In the genomic region with DNA sequence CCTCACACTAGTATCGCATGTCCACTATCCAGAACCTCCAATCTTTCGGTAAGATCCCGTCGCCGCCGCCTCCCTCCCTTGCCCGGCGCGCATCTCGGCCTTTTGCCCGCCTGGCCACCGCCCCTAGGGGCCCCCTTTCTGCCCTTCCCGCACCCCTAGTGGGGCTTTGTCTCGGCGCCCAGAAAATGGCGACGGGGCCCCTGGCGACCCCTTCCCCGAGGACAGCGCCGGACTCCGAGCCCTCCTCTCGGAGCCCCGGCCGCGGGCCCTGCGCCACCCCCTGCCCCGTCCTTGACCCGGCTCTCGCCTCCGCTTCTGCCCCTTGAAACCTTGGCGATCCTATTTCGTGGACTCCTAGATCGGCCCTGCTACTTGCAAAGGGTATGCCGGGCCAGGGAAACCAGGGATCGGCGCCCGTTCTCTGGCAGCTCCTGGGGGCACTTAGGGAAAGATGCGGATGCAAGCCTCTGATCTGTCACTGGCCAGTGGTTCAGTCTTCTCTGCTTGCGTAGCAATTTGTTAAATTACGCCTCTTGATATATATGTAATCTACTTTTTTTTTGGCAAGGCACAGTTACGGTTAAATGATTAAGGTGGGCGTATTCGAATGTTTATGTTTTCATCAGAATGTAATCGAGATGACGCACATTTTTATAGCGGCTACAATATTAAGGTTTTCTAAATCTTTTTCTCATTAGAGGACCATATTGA, we compare ENCODE assay signal across 1 cellular context.
TF ChIP-seq lines count a peak whose summit lies in the region.

No MANE protein-coding gene starts in this region.

TF ChIP-seq in IMR-90, 13 proteins besides CTCF, POLR2A, EP300 and RAD21:
- TF ChIP-seq MXI1 (IDR thresholded peaks at IDR 0.05; ENCODE audit: borderline replicate concordance, low read depth, low read length), result no peak
- TF ChIP-seq FOS (IDR thresholded peaks at IDR 0.05; ENCODE audit: low read depth, low read length), result no peak
- no peak for TF ChIP-seq BHLHE40 (IDR thresholded peaks at IDR 0.05; ENCODE audit: low read depth, low read length)
- TF ChIP-seq, protein P1, sequence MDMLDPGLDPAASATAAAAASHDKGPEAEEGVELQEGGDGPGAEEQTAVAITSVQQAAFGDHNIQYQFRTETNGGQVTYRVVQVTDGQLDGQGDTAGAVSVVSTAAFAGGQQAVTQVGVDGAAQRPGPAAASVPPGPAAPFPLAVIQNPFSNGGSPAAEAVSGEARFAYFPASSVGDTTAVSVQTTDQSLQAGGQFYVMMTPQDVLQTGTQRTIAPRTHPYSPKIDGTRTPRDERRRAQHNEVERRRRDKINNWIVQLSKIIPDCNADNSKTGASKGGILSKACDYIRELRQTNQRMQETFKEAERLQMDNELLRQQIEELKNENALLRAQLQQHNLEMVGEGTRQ (IDR thresholded peaks at IDR 0.05; ENCODE audit: low read depth, low read length), result no peak
- TF ChIP-seq RCOR1 (IDR thresholded peaks at IDR 0.05; ENCODE audit: insufficient replicate concordance, low read length), result no peak
- no peak for TF ChIP-seq CEBPB (IDR thresholded peaks at IDR 0.05; ENCODE audit: low read depth, low read length)
- no peak for TF ChIP-seq CHD1 (IDR thresholded peaks at IDR 0.05; ENCODE audit: low read depth, low read length)
- TF ChIP-seq, protein P2, sequence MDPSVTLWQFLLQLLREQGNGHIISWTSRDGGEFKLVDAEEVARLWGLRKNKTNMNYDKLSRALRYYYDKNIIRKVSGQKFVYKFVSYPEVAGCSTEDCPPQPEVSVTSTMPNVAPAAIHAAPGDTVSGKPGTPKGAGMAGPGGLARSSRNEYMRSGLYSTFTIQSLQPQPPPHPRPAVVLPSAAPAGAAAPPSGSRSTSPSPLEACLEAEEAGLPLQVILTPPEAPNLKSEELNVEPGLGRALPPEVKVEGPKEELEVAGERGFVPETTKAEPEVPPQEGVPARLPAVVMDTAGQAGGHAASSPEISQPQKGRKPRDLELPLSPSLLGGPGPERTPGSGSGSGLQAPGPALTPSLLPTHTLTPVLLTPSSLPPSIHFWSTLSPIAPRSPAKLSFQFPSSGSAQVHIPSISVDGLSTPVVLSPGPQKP (IDR thresholded peaks at IDR 0.05; ENCODE audit: borderline replicate concordance, low read depth, low read length), result no peak
- no peak for TF ChIP-seq MAFK (IDR thresholded peaks at IDR 0.05; ENCODE audit: low read depth, low read length)
- TF ChIP-seq MAZ (IDR thresholded peaks at IDR 0.05; ENCODE audit: borderline replicate concordance, low read depth, low read length), result no peak
- no peak for TF ChIP-seq SMC3 (IDR thresholded peaks at IDR 0.05; ENCODE audit: low read depth, low read length)
- no peak for TF ChIP-seq RFX5 (IDR thresholded peaks at IDR 0.05; ENCODE audit: low read depth, low read length)
- TF ChIP-seq NFE2L2 (IDR thresholded peaks at IDR 0.05; ENCODE audit: low read depth, low read length), result no peak
